13 cellular contexts compared by ENCODE assay signal in genomic region chr1:54904476-54905048, GRCh38.
DNase-seq lines count a peak whose midpoint lies in the region; TF ChIP-seq lines count a peak whose summit lies in the region.
"Had no signal": no experiment of that assay in that cellular context is flagged by ENCODE, and none has a peak within 500 bp of the region (broad histone marks: within the 10 kb centered on the region; RNA-seq: fewer than 3 reads in every experiment).

No MANE protein-coding gene starts in this region.

- no peak for TF ChIP-seq CTCF in AG10803 (conservative IDR thresholded peaks at IDR 0.05; ENCODE audit: low read length)
- no peak for TF ChIP-seq CTCF in cardiac fibroblast (IDR thresholded peaks at IDR 0.05; ENCODE audit: low read depth, low read length)

- H3K4me3 ChIP-seq in AG10803 (ENCODE audit: low read length): no peak overlapping the region
- H3K4me3 ChIP-seq in cardiac fibroblast (replicated peaks in 1 of 2; ENCODE audit: low read depth in 2 of 2, low read length in 2 of 2): no peak overlapping the region
- H3K4me3 ChIP-seq: spleen had no signal

- TF ChIP-seq EP300 in Ishikawa (IDR thresholded peaks at IDR 0.05; ENCODE audit: borderline replicate concordance): peak; percentile 95

- DNase-seq in AG10803 (ENCODE audit: low read depth): peak; percentile 97
- DNase-seq in cardiac fibroblast (ENCODE audit: low read depth in 2 of 2): peak; percentile 55 to 75
- DNase-seq in kidney tubule cell (ENCODE audit: low spot score): peak; percentile 98
- no peak for DNase-seq in NCI-H1092 (lab: John Stamatoyannopoulos, UW)
- no peak for DNase-seq in effector CD8-positive, alpha-beta T cell (lab: John Stamatoyannopoulos, UW)
- DNase-seq in cerebellar nuclear complex (lab: John Stamatoyannopoulos, UW): no peak
- DNase-seq in NAMALWA (ENCODE audit: low spot score): no peak
- DNase-seq: activated CD4-positive, alpha-beta T cell treated with anti-CD3 and anti-CD28 coated beads, Interleukin-2, amount 10 ng/mL, durations not matched to agents 7 days and 5 days; activated naive CD4-positive, alpha-beta T cell treated with anti-CD3 and anti-CD28 coated beads for 36 hours; MM.1S; NCI-H524; spleen had no signal

- peak; percentile 20; the same call in 1 of the 2 replicates for TF ChIP-seq RAD21 in Ishikawa (IDR thresholded peaks at IDR 0.05; ENCODE audit: low read depth)

TF ChIP-seq in Ishikawa, 13 proteins besides CTCF, POLR2A, EP300 and RAD21:
- TF ChIP-seq, protein P1, sequence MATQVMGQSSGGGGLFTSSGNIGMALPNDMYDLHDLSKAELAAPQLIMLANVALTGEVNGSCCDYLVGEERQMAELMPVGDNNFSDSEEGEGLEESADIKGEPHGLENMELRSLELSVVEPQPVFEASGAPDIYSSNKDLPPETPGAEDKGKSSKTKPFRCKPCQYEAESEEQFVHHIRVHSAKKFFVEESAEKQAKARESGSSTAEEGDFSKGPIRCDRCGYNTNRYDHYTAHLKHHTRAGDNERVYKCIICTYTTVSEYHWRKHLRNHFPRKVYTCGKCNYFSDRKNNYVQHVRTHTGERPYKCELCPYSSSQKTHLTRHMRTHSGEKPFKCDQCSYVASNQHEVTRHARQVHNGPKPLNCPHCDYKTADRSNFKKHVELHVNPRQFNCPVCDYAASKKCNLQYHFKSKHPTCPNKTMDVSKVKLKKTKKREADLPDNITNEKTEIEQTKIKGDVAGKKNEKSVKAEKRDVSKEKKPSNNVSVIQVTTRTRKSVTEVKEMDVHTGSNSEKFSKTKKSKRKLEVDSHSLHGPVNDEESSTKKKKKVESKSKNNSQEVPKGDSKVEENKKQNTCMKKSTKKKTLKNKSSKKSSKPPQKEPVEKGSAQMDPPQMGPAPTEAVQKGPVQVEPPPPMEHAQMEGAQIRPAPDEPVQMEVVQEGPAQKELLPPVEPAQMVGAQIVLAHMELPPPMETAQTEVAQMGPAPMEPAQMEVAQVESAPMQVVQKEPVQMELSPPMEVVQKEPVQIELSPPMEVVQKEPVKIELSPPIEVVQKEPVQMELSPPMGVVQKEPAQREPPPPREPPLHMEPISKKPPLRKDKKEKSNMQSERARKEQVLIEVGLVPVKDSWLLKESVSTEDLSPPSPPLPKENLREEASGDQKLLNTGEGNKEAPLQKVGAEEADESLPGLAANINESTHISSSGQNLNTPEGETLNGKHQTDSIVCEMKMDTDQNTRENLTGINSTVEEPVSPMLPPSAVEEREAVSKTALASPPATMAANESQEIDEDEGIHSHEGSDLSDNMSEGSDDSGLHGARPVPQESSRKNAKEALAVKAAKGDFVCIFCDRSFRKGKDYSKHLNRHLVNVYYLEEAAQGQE (IDR thresholded peaks at IDR 0.05; ENCODE audit: low read depth): no peak
- TF ChIP-seq CREB1 (IDR thresholded peaks at IDR 0.05; ENCODE audit: low read depth) (0 out of 2 replicates have a peak, but pooled peaks have one; percentile 38), CEBPB (IDR thresholded peaks at IDR 0.05) (peak; percentile 37), FOXM1 (IDR thresholded peaks at IDR 0.05; ENCODE audit: borderline replicate concordance, low read depth) (peak; percentile 86), NFIC (IDR thresholded peaks at IDR 0.05) (peak; percentile 95), ZBTB7A (IDR thresholded peaks at IDR 0.05; ENCODE audit: low read depth) (no peak), TCF12 (IDR thresholded peaks at IDR 0.05; ENCODE audit: low read depth) (peak; percentile 93), TEAD4 (IDR thresholded peaks at IDR 0.05) (peak; percentile 98)

Comparison
In these comparisons a context has a peak if more than half of its experiments do, and no peak if none do; other contexts are left out.
1. DNase-seq: peak in AG10803 (single experiment), cardiac fibroblast (2 of 2) and kidney tubule cell (single experiment); none in NCI-H1092 (single experiment), effector CD8-positive, alpha-beta T cell (single experiment), cerebellar nuclear complex (0 of 2) and NAMALWA (single experiment).